In genomic region chr17:74850310-74850709, GRCh38 we compare ENCODE assay signal across 2 cellular contexts.
TF ChIP-seq lines count a peak whose summit lies in the region.

No MANE protein-coding gene starts in this region.

TF ChIP-seq in HepG2, 621 proteins besides CTCF, POLR2A, EP300 and RAD21:
- TF ChIP-seq FOXP1 (IDR thresholded peaks at IDR 0.05) (no peak), FOXP1 (CRISPR knock-in tag; IDR thresholded peaks at IDR 0.05) (no peak), NFIB (CRISPR knock-in tag; IDR thresholded peaks at IDR 0.05; ENCODE audit: borderline replicate concordance) (0 out of 2 replicates have a peak, but pooled peaks have one; percentile 45), AGO2 (optimal IDR thresholded peaks at IDR 0.05; ENCODE audit: low read depth, low read length) (peak; percentile 25), SP1 (IDR thresholded peaks at IDR 0.05) (no peak), SP1 (CRISPR knock-in tag; IDR thresholded peaks at IDR 0.05) (no peak), YY1 (IDR thresholded peaks at IDR 0.05; ENCODE audit: insufficient read depth, insufficient replicate concordance, low read depth, low read length) (no peak)

TF ChIP-seq in H1, 55 proteins besides CTCF, POLR2A, EP300 and RAD21:
- TF ChIP-seq SP2 (IDR thresholded peaks at IDR 0.05; ENCODE audit: low read length), result no peak
- TF ChIP-seq NANOG (IDR thresholded peaks at IDR 0.05; ENCODE audit: insufficient read depth, low read depth, low read length, poor library complexity, severe bottlenecking), result no peak
- TF ChIP-seq BCL11A (IDR thresholded peaks at IDR 0.05; ENCODE audit: low read depth in 2 of 2, low read length in 2 of 2), result no peak
- no peak for TF ChIP-seq RFX5 (IDR thresholded peaks at IDR 0.05; ENCODE audit: borderline replicate concordance, low read depth, low read length)
- TF ChIP-seq POLR2AphosphoS5 (IDR thresholded peaks at IDR 0.05; ENCODE audit: low read depth, low read length), result no peak
- TF ChIP-seq CHD1 (IDR thresholded peaks at IDR 0.05; ENCODE audit: low read depth, low read length), result no peak
- no peak for TF ChIP-seq POU5F1 (IDR thresholded peaks at IDR 0.05; ENCODE audit: low read depth, low read length)
- TF ChIP-seq ZNF274 (IDR thresholded peaks at IDR 0.05; ENCODE audit: borderline replicate concordance, extremely low read depth, low read length), result no peak
- no peak for TF ChIP-seq TCF12 (IDR thresholded peaks at IDR 0.05; ENCODE audit: low read depth, low read length)
- no peak for TF ChIP-seq GABPA (IDR thresholded peaks at IDR 0.05; ENCODE audit: borderline replicate concordance, insufficient read depth, low read length)
- TF ChIP-seq SIRT6 (IDR thresholded peaks at IDR 0.05; ENCODE audit: low read length), result no peak
- no peak for TF ChIP-seq BACH1 (IDR thresholded peaks at IDR 0.05; ENCODE audit: low read length)
- no peak for TF ChIP-seq CEBPB (IDR thresholded peaks at IDR 0.05; ENCODE audit: low read depth, low read length)
- TF ChIP-seq ATF2 (IDR thresholded peaks at IDR 0.05; ENCODE audit: low read length), result no peak
- TF ChIP-seq FOSL1 (IDR thresholded peaks at IDR 0.05; ENCODE audit: insufficient read depth, low read depth, low read length), result no peak
- no peak for TF ChIP-seq SAP30 (IDR thresholded peaks at IDR 0.05; ENCODE audit: insufficient read depth, insufficient replicate concordance, low read length)
- TF ChIP-seq NRF1 (IDR thresholded peaks at IDR 0.05; ENCODE audit: low read depth, low read length), result no peak
- no peak for TF ChIP-seq HDAC2 (IDR thresholded peaks at IDR 0.05; ENCODE audit: borderline replicate concordance in 1 of 2, low read depth in 2 of 2, low read length in 2 of 2)
- no peak for TF ChIP-seq SRF (IDR thresholded peaks at IDR 0.05; ENCODE audit: low read depth, low read length)
